Comparison of ENCODE assay signal across 8 cellular contexts in genomic region chr14:92121670-92122350, GRCh38. TPM values are rescaled to one million over a fixed set of nuclear protein-coding genes. Genes with fewer than 3 reads are reported as not detected.
DNase-seq lines count a peak whose midpoint lies in the region; ATAC-seq, FAIRE-seq and TF ChIP-seq lines count a peak whose summit lies in the region.

CPSF2 (plus strand) TSS chr14:92121969; CDS start chr14:92130985, 9,016 bp downstream.
NDUFB1 (minus strand) TSS chr14:92121706; CDS start chr14:92117637, 4,069 bp downstream.

- H2AFZ ChIP-seq in keratinocyte (ENCODE audit: control insufficient read depth, low read length) = peak within 1 kb of the TSS; percentile 99

- H3K27ac ChIP-seq in keratinocyte (ENCODE audit: control insufficient read depth, insufficient read depth, low read length) = peak within 1 kb of the TSS; percentile 80

- H3K4me1 Mint-ChIP-seq in central memory CD8-positive, alpha-beta T cell = peaks cover 34% of the 10 kb centered on the region

- peaks cover 45% of the 10 kb centered on the region for H3K79me2 ChIP-seq in keratinocyte (ENCODE audit: control insufficient read depth, insufficient read depth, low read length)

- H3K9me3 Mint-ChIP-seq in central memory CD8-positive, alpha-beta T cell = no peaks in the 10 kb centered on the region

- H3K4me3 Mint-ChIP-seq in central memory CD8-positive, alpha-beta T cell = peak within 1 kb of the TSS; percentile 96

- ATAC-seq in GM18870 (IDR thresholded peaks at IDR 0.05; ENCODE audit: unreplicated experiment) = peak; percentile 70
- ATAC-seq in HG03108 (IDR thresholded peaks at IDR 0.05; ENCODE audit: unreplicated experiment) = peak; percentile 89
- peak; percentile 91 for ATAC-seq in activated CD4-positive, CD25-positive, alpha-beta regulatory T cell treated with anti-CD3 and anti-CD28 coated beads, Interleukin-2, amount 50 U/mL, for 24 hours
- peak; percentile 91 for ATAC-seq in central memory CD8-positive, alpha-beta T cell (replicated peaks; ENCODE audit: extremely low read depth, poor library complexity, severe bottlenecking)

- peaks cover 24% of the 10 kb centered on the region for H3K36me3 Mint-ChIP-seq in central memory CD8-positive, alpha-beta T cell (ENCODE audit: insufficient read depth)

- no peaks in the 10 kb centered on the region for H3K9me3 ChIP-seq in keratinocyte (ENCODE audit: control insufficient read depth, low read depth, low read length)

- DNase-seq in AG08395 (ENCODE audit: low spot score) = peak; percentile 93
- peak; percentile 68 for DNase-seq in NCI-H226
- DNase-seq in central memory CD8-positive, alpha-beta T cell (ENCODE audit: low spot score in 2 of 2) = peak; percentile 73 to 76
- DNase-seq in keratinocyte (ENCODE audit: low read depth, low spot score) = no peak
- peak; percentile 93 for DNase-seq in stimulated activated CD4-positive, alpha-beta T cell treated with anti-CD3 and anti-CD28 coated beads, Interleukin-15, amount 100 ng/mL, for 24 hours

- peak within 1 kb of the TSS; percentile 99 for H3K27ac Mint-ChIP-seq in central memory CD8-positive, alpha-beta T cell (ENCODE audit: low read depth)

- H3K4me2 ChIP-seq in keratinocyte (ENCODE audit: control insufficient read depth, extremely low read depth, insufficient read depth, low read depth, low read length) = peak within 1 kb of the TSS; percentile 77

- H3K27me3 Mint-ChIP-seq in central memory CD8-positive, alpha-beta T cell = no peaks in the 10 kb centered on the region

- H3K4me1 ChIP-seq in keratinocyte (ENCODE audit: control insufficient read depth, extremely low read depth, insufficient read depth, low read length) = peaks cover 3% of the 10 kb centered on the region

- H3K9me1 ChIP-seq in keratinocyte (ENCODE audit: control insufficient read depth, extremely low read depth, insufficient read depth, low read length) = no peaks in the 10 kb centered on the region

- no peaks in the 10 kb centered on the region for H3K27me3 ChIP-seq in keratinocyte (ENCODE audit: control insufficient read depth, extremely low read depth, insufficient read depth, low read length)

- H3K4me3 ChIP-seq in keratinocyte (ENCODE audit: control insufficient read depth in 2 of 3, extremely low read depth in 1 of 3, insufficient read depth in 2 of 3, low read depth in 1 of 3, low read length in 3 of 3) = peak within 1 kb of the TSS; percentile 85 to 97 (median 94)

- peaks cover 2 to 7% of the 10 kb centered on the region in 2 experiments for H3K36me3 ChIP-seq in keratinocyte (ENCODE audit: control insufficient read depth in 2 of 2, extremely low read depth in 1 of 2, insufficient read depth in 2 of 2, low read length in 2 of 2)

- dilution Hi-C loops in keratinocyte (cut with MboI; ENCODE audit: extremely low pct_ligation_motif_present, low sequenced_read_pairs) = no loop called here

- TF ChIP-seq CTCF in keratinocyte (optimal IDR thresholded peaks at IDR 0.05 in 1 of 3, IDR thresholded peaks at IDR 0.05 in 1 of 3, conservative IDR thresholded peaks at IDR 0.05 in 1 of 3; ENCODE audit: extremely low read depth in 1 of 3, insufficient read depth in 2 of 3, low read length in 3 of 3) = peak in 1 of 3 experiments; percentile 4

- no peaks in the 10 kb centered on the region for H4K20me1 ChIP-seq in keratinocyte (ENCODE audit: control insufficient read depth, extremely low read depth, insufficient read depth, low read length)

- peak within 1 kb of the TSS; percentile 98 for H3K9ac ChIP-seq in keratinocyte (ENCODE audit: control insufficient read depth, extremely low read depth, insufficient read depth, low read length)

- no peak for FAIRE-seq in keratinocyte (lab: Jason Lieb, UNC)

RNA-seq across cellular contexts. Expression of gene CPSF2, which starts in this region (rescaled TPM):
- polyA plus RNA-seq in keratinocyte = 33.8 to 67.9 TPM (median 35.4 TPM) in 3 replicates
- polyA plus RNA-seq in keratinocyte (2011; ENCODE audit: low read depth) = 56.8 TPM
- 21.3 and 42.3 TPM in 2 replicates for polyA plus RNA-seq in keratinocyte (2011; cell fraction: cytosol; rRNA removed)
- polyA plus RNA-seq in keratinocyte (2011; cell fraction: nucleus; rRNA removed) = 30.8 and 43.6 TPM in 2 replicates
- polyA plus RNA-seq in keratinocyte (2012; ENCODE audit: low replicate concordance) = 30.6 and 49.7 TPM in 2 replicates
- polyA minus RNA-seq in keratinocyte = 28.4 to 51.7 TPM (median 29.8 TPM) in 3 replicates
- polyA minus RNA-seq in keratinocyte (2011; cell fraction: cytosol; rRNA and poly(A)+ RNA removed) = 24.7 TPM
- polyA minus RNA-seq in keratinocyte (2011; cell fraction: nucleus; rRNA and poly(A)+ RNA removed) = 16.9 and 53.4 TPM in 2 replicates

RNA-seq across cellular contexts. Expression of gene NDUFB1, which starts in this region (rescaled TPM):
- polyA plus RNA-seq in keratinocyte = 269 to 555 TPM (median 393 TPM) in 3 replicates
- 155 TPM for polyA plus RNA-seq in keratinocyte (2011; ENCODE audit: low read depth)
- polyA plus RNA-seq in keratinocyte (2011; cell fraction: cytosol; rRNA removed) = 428 and 503 TPM in 2 replicates
- polyA plus RNA-seq in keratinocyte (2011; cell fraction: nucleus; rRNA removed) = 144 and 190 TPM in 2 replicates
- polyA plus RNA-seq in keratinocyte (2012; ENCODE audit: low replicate concordance) = 323 and 401 TPM in 2 replicates
- polyA minus RNA-seq in keratinocyte = 25.2 to 74.5 TPM (median 49.1 TPM) in 3 replicates
- polyA minus RNA-seq in keratinocyte (2011; cell fraction: cytosol; rRNA and poly(A)+ RNA removed) = 36.1 TPM
- polyA minus RNA-seq in keratinocyte (2011; cell fraction: nucleus; rRNA and poly(A)+ RNA removed) = 12.6 and 12.8 TPM in 2 replicates
